5 cellular contexts compared by ENCODE assay signal in genomic region chr7:151655555-151655954, GRCh38.
"Had no signal": no experiment of that assay in that cellular context is flagged by ENCODE, and none has a peak within 500 bp of the region (broad histone marks: within the 10 kb centered on the region; RNA-seq: fewer than 3 reads in every experiment).

No MANE protein-coding gene starts in this region.

- FAIRE-seq: HTR-8/SVneo had no signal

- DNase-seq: IMR-90, KBM-7, KG1 had no signal

- H3K27ac ChIP-seq: HL-60 had no signal
